In genomic region chr2:69918391-69918790, GRCh38 we compare ENCODE assay signal across 14 cellular contexts. TPM values are rescaled to one million over a fixed set of nuclear protein-coding genes. Genes with fewer than 3 reads are reported as not detected.
A peak's percentile ranks its signal among the peaks of the same experiment; 100 is the strongest.
DNase-seq lines count a peak whose midpoint lies in the region; ATAC-seq and TF ChIP-seq lines count a peak whose summit lies in the region.
"Had no signal": no experiment of that assay in that cellular context is flagged by ENCODE, and none has a peak within 500 bp of the region (broad histone marks: within the 10 kb centered on the region; RNA-seq: fewer than 3 reads in every experiment).

No MANE protein-coding gene starts in this region.

- H3K4me1 Mint-ChIP-seq in activated CD4-positive, alpha-beta T cell treated with anti-CD3 and anti-CD28 coated beads, Interleukin-2, amount 10 ng/mL, durations not matched to agents 24 days and 14 days = peaks cover 30% of the 10 kb centered on the region
- peaks cover 36% of the 10 kb centered on the region for H3K4me1 Mint-ChIP-seq in activated CD4-positive, alpha-beta T cell treated with anti-CD3 and anti-CD28 coated beads, Interleukin-2, amount 10 ng/mL, durations not matched to agents 7 days and 5 days
- peaks cover 26% of the 10 kb centered on the region for H3K4me1 Mint-ChIP-seq in activated naive CD8-positive, alpha-beta T cell treated with anti-CD3 and anti-CD28 coated beads, Interleukin-2, amount 50 U/mL, for 24 hours
- no peaks in the 10 kb centered on the region for H3K4me1 Mint-ChIP-seq in type B pancreatic cell (ENCODE audit: unreplicated experiment)
- H3K4me1 Mint-ChIP-seq: nephron had no signal

- no peak overlapping the region for H3K4me3 Mint-ChIP-seq in activated CD4-positive, alpha-beta T cell treated with anti-CD3 and anti-CD28 coated beads, Interleukin-2, amount 10 ng/mL, durations not matched to agents 24 days and 14 days
- no peak overlapping the region for H3K4me3 Mint-ChIP-seq in activated CD4-positive, alpha-beta T cell treated with anti-CD3 and anti-CD28 coated beads, Interleukin-2, amount 10 ng/mL, durations not matched to agents 7 days and 5 days
- no peak overlapping the region for H3K4me3 Mint-ChIP-seq in activated naive CD8-positive, alpha-beta T cell treated with anti-CD3 and anti-CD28 coated beads, Interleukin-2, amount 50 U/mL, for 24 hours
- no peak overlapping the region for H3K4me3 Mint-ChIP-seq in type B pancreatic cell
- H3K4me3 Mint-ChIP-seq: nephron; stimulated activated memory B cell treated with anti-CD40 and anti-IgM and Interleukin-4, amounts not matched to agents 10 μg/mL and 1 μg/mL and 100 μg/mL, for 72 hours had no signal

- peaks cover 19% of the 10 kb centered on the region for H3F3A ChIP-seq in SU-DHL-6 (ENCODE audit: insufficient read depth)

- TF ChIP-seq CTCF in SU-DHL-6 (IDR thresholded peaks at IDR 0.05; ENCODE audit: insufficient read depth, low read length, poor library complexity, severe bottlenecking) = no peak
- no peak for TF ChIP-seq CTCF in fibroblast of lung (conservative IDR thresholded peaks at IDR 0.05 in 1 of 2, IDR thresholded peaks at IDR 0.05 in 1 of 2; ENCODE audit: low read depth in 1 of 2, low read length in 2 of 2)
- no peak for TF ChIP-seq CTCF in upper lobe of left lung (IDR thresholded peaks at IDR 0.05)
- TF ChIP-seq CTCF in type B pancreatic cell (conservative IDR thresholded peaks at IDR 0.05) = no peak

- H3K4me2 ChIP-seq in SU-DHL-6 (ENCODE audit: low read depth, low read length, poor library complexity, severe bottlenecking) (peak overlapping the region; percentile 36), fibroblast of lung (ENCODE audit: extremely low read depth, insufficient read depth, low read length) (no peak overlapping the region)

- H3K4me3 ChIP-seq in SU-DHL-6 (ENCODE audit: insufficient read depth, low read length, poor library complexity, severe bottlenecking) (no peak overlapping the region), fibroblast of lung (replicated peaks in 1 of 4; ENCODE audit: control extremely low read depth in 1 of 4, insufficient read depth in 1 of 4, low read depth in 3 of 4, low read length in 4 of 4) (no peak overlapping the region), upper lobe of left lung (peak overlapping the region in 1 of 4 donors; percentile 93)

- intact Hi-C loops in activated CD4-positive, alpha-beta T cell treated with anti-CD3 and anti-CD28 coated beads, Interleukin-2, amount 10 ng/mL, durations not matched to agents 24 days and 14 days (cut with micrococcal nuclease) = loop anchor here (5.0 to 10.0 kb wide), 2 partner anchors 79 to 274 kb away; partner anchors contain the start of gene AAK1

- H3K27ac ChIP-seq in SU-DHL-6 (ENCODE audit: low read depth, low read length) = no peak overlapping the region
- H3K27ac ChIP-seq in fibroblast of lung (ENCODE audit: insufficient read depth, low read length) = peak overlapping the region; percentile 46
- peak overlapping the region; percentile 53 to 96 (median 70) for H3K27ac ChIP-seq in upper lobe of left lung

- H3K79me2 ChIP-seq in SU-DHL-6 (ENCODE audit: insufficient read depth, low read length) (no peaks in the 10 kb centered on the region), fibroblast of lung (ENCODE audit: control insufficient read depth, insufficient read depth, low read length) (no peaks in the 10 kb centered on the region)

- no peak overlapping the region for H3K27ac Mint-ChIP-seq in activated CD4-positive, alpha-beta T cell treated with anti-CD3 and anti-CD28 coated beads, Interleukin-2, amount 10 ng/mL, durations not matched to agents 24 days and 14 days
- H3K27ac Mint-ChIP-seq in activated CD4-positive, alpha-beta T cell treated with anti-CD3 and anti-CD28 coated beads, Interleukin-2, amount 10 ng/mL, durations not matched to agents 7 days and 5 days = no peak overlapping the region
- no peak overlapping the region for H3K27ac Mint-ChIP-seq in activated naive CD8-positive, alpha-beta T cell treated with anti-CD3 and anti-CD28 coated beads, Interleukin-2, amount 50 U/mL, for 24 hours
- H3K27ac Mint-ChIP-seq in type B pancreatic cell = no peak overlapping the region
- H3K27ac Mint-ChIP-seq: nephron; stimulated activated memory B cell treated with anti-CD40 and anti-IgM and Interleukin-4, amounts not matched to agents 10 μg/mL and 1 μg/mL and 100 μg/mL, for 72 hours had no signal

- POLR2A ChIA-PET in activated CD4-positive, alpha-beta T cell treated with anti-CD3 and anti-CD28 coated beads, Interleukin-2, amount 10 ng/mL, durations not matched to agents 7 days and 5 days (lab: Charles Lee) = interaction anchor here (0.6 kb wide), 1 partner anchor 375 kb away, joined by 3 read pairs; the partner anchor contains the start of gene SNRPG

- H3K9me3 Mint-ChIP-seq in activated CD4-positive, alpha-beta T cell treated with anti-CD3 and anti-CD28 coated beads, Interleukin-2, amount 10 ng/mL, durations not matched to agents 24 days and 14 days = no peaks in the 10 kb centered on the region
- H3K9me3 Mint-ChIP-seq in activated CD4-positive, alpha-beta T cell treated with anti-CD3 and anti-CD28 coated beads, Interleukin-2, amount 10 ng/mL, durations not matched to agents 7 days and 5 days = no peaks in the 10 kb centered on the region
- H3K9me3 Mint-ChIP-seq in activated naive CD8-positive, alpha-beta T cell treated with anti-CD3 and anti-CD28 coated beads, Interleukin-2, amount 50 U/mL, for 24 hours = no peaks in the 10 kb centered on the region
- no peaks in the 10 kb centered on the region for H3K9me3 Mint-ChIP-seq in type B pancreatic cell
- H3K9me3 Mint-ChIP-seq: nephron; stimulated activated memory B cell treated with anti-CD40 and anti-IgM and Interleukin-4, amounts not matched to agents 10 μg/mL and 1 μg/mL and 100 μg/mL, for 72 hours had no signal

- TF ChIP-seq EP300 in upper lobe of left lung (IDR thresholded peaks at IDR 0.05) = no peak

- DNase-seq in activated CD4-positive, alpha-beta T cell treated with anti-CD3 and anti-CD28 coated beads, Interleukin-2, amount 10 ng/mL, durations not matched to agents 24 days and 14 days = peak; percentile 23
- DNase-seq in activated CD4-positive, alpha-beta T cell treated with anti-CD3 and anti-CD28 coated beads, Interleukin-2, amount 10 ng/mL, durations not matched to agents 7 days and 5 days = no peak
- DNase-seq in fibroblast of lung (ENCODE audit: low read depth in 2 of 2) = no peak
- no peak for DNase-seq in upper lobe of left lung
- DNase-seq in activated naive CD8-positive, alpha-beta T cell treated with anti-CD3 and anti-CD28 coated beads, Interleukin-2, amount 50 U/mL, for 24 hours = no peak
- no peak for DNase-seq in type B pancreatic cell (ENCODE audit: extremely low spot score, unreplicated experiment)
- no peak for DNase-seq in activated CD4-positive, alpha-beta T cell treated with anti-CD3 and anti-CD28 coated beads for 4 hours
- DNase-seq: activated CD8-positive, alpha-beta memory T cell treated with anti-CD3 and anti-CD28 coated beads, Interleukin-2, amount 50 U/mL, for 4 hours; DMS53; NCI-H1694; NK-92 treated with Interleukin-12 subunit alpha and Interleukin-12 subunit beta, amount 100 ng/mL, for 24 hours had no signal

- peaks cover 36% of the 10 kb centered on the region for H3K36me3 Mint-ChIP-seq in activated CD4-positive, alpha-beta T cell treated with anti-CD3 and anti-CD28 coated beads, Interleukin-2, amount 10 ng/mL, durations not matched to agents 24 days and 14 days (ENCODE audit: low read depth)
- peaks cover 47% of the 10 kb centered on the region for H3K36me3 Mint-ChIP-seq in activated CD4-positive, alpha-beta T cell treated with anti-CD3 and anti-CD28 coated beads, Interleukin-2, amount 10 ng/mL, durations not matched to agents 7 days and 5 days (ENCODE audit: low read depth)
- H3K36me3 Mint-ChIP-seq in activated naive CD8-positive, alpha-beta T cell treated with anti-CD3 and anti-CD28 coated beads, Interleukin-2, amount 50 U/mL, for 24 hours (ENCODE audit: low read depth) = peaks cover 9% of the 10 kb centered on the region
- H3K36me3 Mint-ChIP-seq in type B pancreatic cell = no peaks in the 10 kb centered on the region

- H3K27me3 ChIP-seq in SU-DHL-6 (ENCODE audit: low read length) (no peaks in the 10 kb centered on the region), fibroblast of lung (ENCODE audit: control insufficient read depth, insufficient read depth, low read length) (no peaks in the 10 kb centered on the region), upper lobe of left lung (no peaks in the 10 kb centered on the region)

- H3K9me3 ChIP-seq in SU-DHL-6 (ENCODE audit: insufficient read depth, low read length) (no peaks in the 10 kb centered on the region), fibroblast of lung (ENCODE audit: control insufficient read depth, insufficient read depth, low read depth, low read length) (no peaks in the 10 kb centered on the region), upper lobe of left lung (no peaks in the 10 kb centered on the region)

- H4K20me1 ChIP-seq in SU-DHL-6 (ENCODE audit: low read depth, low read length) (no peaks in the 10 kb centered on the region), fibroblast of lung (ENCODE audit: control insufficient read depth, extremely low read depth, insufficient read depth, low read length) (no peaks in the 10 kb centered on the region)

- H2AFZ ChIP-seq in SU-DHL-6 (ENCODE audit: low read depth, low read length, severe bottlenecking) (peak overlapping the region; percentile 6), fibroblast of lung (ENCODE audit: low read length) (no peak overlapping the region)

- H3K9ac ChIP-seq in SU-DHL-6 (ENCODE audit: low read length) (no peak overlapping the region), fibroblast of lung (ENCODE audit: insufficient read depth, low read length) (no peak overlapping the region)

- H3K4me1 ChIP-seq in fibroblast of lung (ENCODE audit: control insufficient read depth, extremely low read depth, insufficient read depth, low read length) (peaks cover 5% of the 10 kb centered on the region), upper lobe of left lung (peaks cover 17 to 35% (median 27%) of the 10 kb centered on the region in 4 donors)

- TF ChIP-seq POLR2A in upper lobe of left lung (IDR thresholded peaks at IDR 0.05) = no peak

- no peaks in the 10 kb centered on the region for H3K27me3 Mint-ChIP-seq in activated CD4-positive, alpha-beta T cell treated with anti-CD3 and anti-CD28 coated beads, Interleukin-2, amount 10 ng/mL, durations not matched to agents 24 days and 14 days
- H3K27me3 Mint-ChIP-seq in activated CD4-positive, alpha-beta T cell treated with anti-CD3 and anti-CD28 coated beads, Interleukin-2, amount 10 ng/mL, durations not matched to agents 7 days and 5 days = no peaks in the 10 kb centered on the region
- no peaks in the 10 kb centered on the region for H3K27me3 Mint-ChIP-seq in activated naive CD8-positive, alpha-beta T cell treated with anti-CD3 and anti-CD28 coated beads, Interleukin-2, amount 50 U/mL, for 24 hours
- H3K27me3 Mint-ChIP-seq in type B pancreatic cell = peaks cover 3% of the 10 kb centered on the region
- H3K27me3 Mint-ChIP-seq: stimulated activated memory B cell treated with anti-CD40 and anti-IgM and Interleukin-4, amounts not matched to agents 10 μg/mL and 1 μg/mL and 100 μg/mL, for 72 hours had no signal

- CTCF ChIA-PET in activated CD4-positive, alpha-beta T cell treated with anti-CD3 and anti-CD28 coated beads, Interleukin-2, amount 10 ng/mL, durations not matched to agents 7 days and 5 days (lab: Charles Lee) = no interaction called here

- H3K36me3 ChIP-seq in SU-DHL-6 (ENCODE audit: low read length) (no peaks in the 10 kb centered on the region; the same call in 1 of the 2 replicates), fibroblast of lung (ENCODE audit: control insufficient read depth, insufficient read depth, low read length) (peaks cover 2% of the 10 kb centered on the region), upper lobe of left lung (peaks cover 14 to 44% (median 15%) of the 10 kb centered on the region in 4 donors)

- WGBS in upper lobe of left lung, 2 donors = 33 to 49% methylated on average over 3 of the region's 3 CpGs

- H3K9me2 ChIP-seq in SU-DHL-6 (replicated peaks; ENCODE audit: insufficient read depth, low read length) = no peaks in the 10 kb centered on the region

- ATAC-seq in upper lobe of left lung (ENCODE audit: low FRiP score in 2 of 2) = no peak
- ATAC-seq in activated naive CD8-positive, alpha-beta T cell treated with anti-CD3 and anti-CD28 coated beads, Interleukin-2, amount 50 U/mL, for 24 hours = no peak
- ATAC-seq: stimulated activated memory B cell treated with anti-CD40 and anti-IgM and Interleukin-4, amounts not matched to agents 10 μg/mL and 1 μg/mL and 100 μg/mL, for 72 hours had no signal

RNA-seq across cellular contexts. Expression of gene MXD1, which starts 3.5 kb away (rescaled TPM):
- total RNA-seq in activated CD4-positive, alpha-beta T cell treated with anti-CD3 and anti-CD28 coated beads, Interleukin-2, amount 10 ng/mL, durations not matched to agents 24 days and 14 days = 11.7 and 12.6 TPM in 2 replicates
- total RNA-seq in activated CD4-positive, alpha-beta T cell treated with anti-CD3 and anti-CD28 coated beads, Interleukin-2, amount 10 ng/mL, durations not matched to agents 7 days and 5 days = 10 to 100 TPM; 17.0 to 19.1 TPM
- total RNA-seq in fibroblast of lung (7.7 and 8.4 TPM in 2 replicates), upper lobe of left lung (10 to 100 TPM; 16.3 to 94.3 (median 33.8) TPM), type B pancreatic cell (ENCODE audit: low replicate concordance) (14.0 and 23.1 TPM in 2 replicates)
- polyA plus RNA-seq in fibroblast of lung = 4.8 and 5.4 TPM in 2 replicates
- polyA plus RNA-seq in fibroblast of lung (2012) = 2.2 TPM in 2 replicates
- polyA minus RNA-seq in fibroblast of lung (ENCODE audit: low replicate concordance) = 2.4 and 3.3 TPM in 2 replicates

RNA-seq across cellular contexts. Expression of gene SNRNP27, which starts 24.6 kb away (rescaled TPM):
- total RNA-seq in activated CD4-positive, alpha-beta T cell treated with anti-CD3 and anti-CD28 coated beads, Interleukin-2, amount 10 ng/mL, durations not matched to agents 24 days and 14 days = 61.1 and 63.3 TPM in 2 replicates
- total RNA-seq in activated CD4-positive, alpha-beta T cell treated with anti-CD3 and anti-CD28 coated beads, Interleukin-2, amount 10 ng/mL, durations not matched to agents 7 days and 5 days = 10 to 100 TPM; 58.1 to 62.8 TPM
- 33.9 and 38.8 TPM in 2 replicates for total RNA-seq in fibroblast of lung
- polyA plus RNA-seq in fibroblast of lung = 62.9 and 64.8 TPM in 2 replicates
- 45.5 and 45.9 TPM in 2 replicates for polyA plus RNA-seq in fibroblast of lung (2012)
- polyA minus RNA-seq in fibroblast of lung (ENCODE audit: low replicate concordance) = 0.31 and 1.0 TPM in 2 replicates
- 100 to 1,000 TPM in 2 of 6 donors, 10 to 100 TPM in 4; 32.7 to 120 (median 55.0) TPM for total RNA-seq in upper lobe of left lung
- 35.3 and 43.1 TPM in 2 replicates for total RNA-seq in type B pancreatic cell (ENCODE audit: low replicate concordance)

RNA-seq across cellular contexts. Expression of gene ASPRV1, which starts 43.0 kb away (rescaled TPM):
- total RNA-seq in activated CD4-positive, alpha-beta T cell treated with anti-CD3 and anti-CD28 coated beads, Interleukin-2, amount 10 ng/mL, durations not matched to agents 24 days and 14 days = 0.75 and 1.4 TPM in 2 replicates
- total RNA-seq in activated CD4-positive, alpha-beta T cell treated with anti-CD3 and anti-CD28 coated beads, Interleukin-2, amount 10 ng/mL, durations not matched to agents 7 days and 5 days = under 1 TPM; 0.69 to 0.99 TPM
- total RNA-seq in fibroblast of lung (0.26 and 0.33 TPM in 2 replicates), upper lobe of left lung (1 to 10 TPM; 1.0 to 2.1 (median 1.4) TPM), type B pancreatic cell (ENCODE audit: low replicate concordance) (0.67 and 1.3 TPM in 2 replicates)
- polyA plus RNA-seq in fibroblast of lung = 0.08 and 0.10 TPM in 2 replicates
- 0.06 and 0.09 TPM in 2 replicates for polyA plus RNA-seq in fibroblast of lung (2012)
- polyA minus RNA-seq in fibroblast of lung (ENCODE audit: low replicate concordance) = not detected in 2 replicates
